ENCODE assay signal across 18 cellular contexts in genomic region chr2:24886114-24886501, GRCh38. TPM values are rescaled to one million over a fixed set of nuclear protein-coding genes. Genes with fewer than 3 reads are reported as not detected.
A peak's percentile ranks its signal among the peaks of the same experiment; 100 is the strongest.
DNase-seq lines count a peak whose midpoint lies in the region; ATAC-seq and TF ChIP-seq lines count a peak whose summit lies in the region.
"Had no signal": no experiment of that assay in that cellular context is flagged by ENCODE, and none has a peak within 500 bp of the region (broad histone marks: within the 10 kb centered on the region; RNA-seq: fewer than 3 reads in every experiment).

No MANE protein-coding gene starts in this region.

- TF ChIP-seq CTCF in left ventricle myocardium inferior (IDR thresholded peaks at IDR 0.05; ENCODE audit: borderline replicate concordance) (no peak), WERI-Rb-1 (IDR thresholded peaks at IDR 0.05; ENCODE audit: low read depth, low read length) (no peak), vagina (IDR thresholded peaks at IDR 0.05) (no peak)

- H3K27me3 ChIP-seq in left ventricle myocardium inferior (ENCODE audit: low read depth) (no peaks in the 10 kb centered on the region), WERI-Rb-1 (ENCODE audit: insufficient read depth, low read depth, severe bottlenecking) (no peaks in the 10 kb centered on the region), vagina (no peaks in the 10 kb centered on the region)
- H3K27me3 ChIP-seq: esophagus muscularis mucosa, neutrophil had no signal

- H3K36me3 Mint-ChIP-seq in memory B cell = peaks cover 2% of the 10 kb centered on the region

- no peaks in the 10 kb centered on the region for H3K27me3 Mint-ChIP-seq in memory B cell
- H3K27me3 Mint-ChIP-seq: activated CD4-positive, alpha-beta T cell treated with anti-CD3 and anti-CD28 coated beads, Interleukin-2, amount 10 ng/mL, durations not matched to agents 7 days and 5 days had no signal

- H3K4me3 ChIP-seq in left ventricle myocardium inferior = no peak overlapping the region
- no peak overlapping the region for H3K4me3 ChIP-seq in WERI-Rb-1 (ENCODE audit: low read depth, low read length)
- no peak overlapping the region for H3K4me3 ChIP-seq in vagina
- H3K4me3 ChIP-seq: esophagus muscularis mucosa had no signal

- DNase-seq in left ventricle myocardium inferior (no peak), left ventricle myocardium superior (no peak), WERI-Rb-1 (no peak), memory B cell (ENCODE audit: low spot score in 2 of 2) (no peak), vagina (ENCODE audit: extremely low spot score in 2 of 2) (peak in 1 of 2 donors; percentile 55), SIG-M5 (lab: John Stamatoyannopoulos, UW) (no peak), mucosa of gallbladder (ENCODE audit: low spot score) (no peak), erythroblast (lab: John Stamatoyannopoulos, UW) (no peak)
- DNase-seq: activated CD4-positive, alpha-beta T cell treated with anti-CD3 and anti-CD28 coated beads, Interleukin-2, amount 10 ng/mL, durations not matched to agents 7 days and 5 days; activated T-cell treated with anti-CD3 and anti-CD28 coated beads, Interleukin-2, amount 50 U/mL, for 48 hours; DMS79; NCI-H1417 treated with DMSO at 0.1 percent for 48 hours; NCI-H748 treated with DMSO at 0.1 percent for 48 hours; stimulated activated CD4-positive, alpha-beta T cell treated with anti-CD3 and anti-CD28 coated beads, Interleukin-2, amount 100 ng/mL, for 48 hours; T-helper 2 cell had no signal

- H3K4me3 Mint-ChIP-seq in memory B cell = peak overlapping the region; percentile 92
- H3K4me3 Mint-ChIP-seq: activated CD4-positive, alpha-beta T cell treated with anti-CD3 and anti-CD28 coated beads, Interleukin-2, amount 10 ng/mL, durations not matched to agents 7 days and 5 days had no signal

- TF ChIP-seq POLR2A in vagina (IDR thresholded peaks at IDR 0.05) (no peak), erythroblast (IDR thresholded peaks at IDR 0.05; ENCODE audit: low read length) (no peak)

- intact Hi-C loops in left ventricle myocardium inferior (cut with micrococcal nuclease) (no loop called here), left ventricle myocardium superior (cut with micrococcal nuclease) (no loop called here), vagina (cut with DNase I) (no loop called here)

- H3K9me3 ChIP-seq in left ventricle myocardium inferior (replicated peaks) (no peaks in the 10 kb centered on the region), WERI-Rb-1 (ENCODE audit: severe bottlenecking) (no peaks in the 10 kb centered on the region), vagina (no peaks in the 10 kb centered on the region)
- H3K9me3 ChIP-seq: esophagus muscularis mucosa, neutrophil had no signal

- H3K4me1 Mint-ChIP-seq in memory B cell = peaks cover 43% of the 10 kb centered on the region

- H3K4me1 ChIP-seq in left ventricle myocardium inferior (peaks cover 20% of the 10 kb centered on the region), vagina (peaks cover 13% of the 10 kb centered on the region)

- H3K27ac Mint-ChIP-seq in memory B cell = peak overlapping the region; percentile 99
- H3K27ac Mint-ChIP-seq: activated CD4-positive, alpha-beta T cell treated with anti-CD3 and anti-CD28 coated beads, Interleukin-2, amount 10 ng/mL, durations not matched to agents 7 days and 5 days had no signal

- no peak for ATAC-seq in left ventricle myocardium superior
- no peak for ATAC-seq in memory B cell (ENCODE audit: low read depth)

- H3K36me3 ChIP-seq in left ventricle myocardium inferior (no peaks in the 10 kb centered on the region), WERI-Rb-1 (peaks cover 27% of the 10 kb centered on the region), vagina (no peaks in the 10 kb centered on the region)
- H3K36me3 ChIP-seq: neutrophil had no signal

- H3K27ac ChIP-seq in left ventricle myocardium inferior (replicated peaks) (peak overlapping the region; percentile 40), WERI-Rb-1 (peak overlapping the region; percentile 58), vagina (peak overlapping the region; percentile 71)
- H3K27ac ChIP-seq: KMS-11, neutrophil had no signal

- no peaks in the 10 kb centered on the region for H3K9me3 Mint-ChIP-seq in memory B cell
- H3K9me3 Mint-ChIP-seq: activated CD4-positive, alpha-beta T cell treated with anti-CD3 and anti-CD28 coated beads, Interleukin-2, amount 10 ng/mL, durations not matched to agents 7 days and 5 days had no signal

RNA-seq across cellular contexts. Expression of gene ADCY3, which starts 33.9 kb away (rescaled TPM):
- total RNA-seq in left ventricle myocardium inferior (12.8 TPM), left ventricle myocardium superior (14.6 TPM), vagina (90.6 TPM), mucosa of gallbladder (30.1 TPM)
